Comparison of ENCODE assay signal across 1 cellular context in genomic region chr4:40627540-40627939, GRCh38.
TF ChIP-seq lines count a peak whose summit lies in the region.

No MANE protein-coding gene starts in this region.

TF ChIP-seq in GM12878, 131 proteins besides CTCF, POLR2A, EP300 and RAD21 (continued from another document):
- TF ChIP-seq ZNF592 (IDR thresholded peaks at IDR 0.05) = 0 out of 2 replicates have a peak, but pooled peaks have one; percentile 13
- TF ChIP-seq MXI1 (IDR thresholded peaks at IDR 0.05; ENCODE audit: low read depth, low read length) = peak; percentile 79; the same call in 1 of the 2 replicates
- TF ChIP-seq POLR2AphosphoS5 (IDR thresholded peaks at IDR 0.05; ENCODE audit: low read length) = no peak
- no peak for TF ChIP-seq NFIC (IDR thresholded peaks at IDR 0.05; ENCODE audit: low read depth, low read length)
- TF ChIP-seq USF2 (IDR thresholded peaks at IDR 0.05; ENCODE audit: borderline replicate concordance, low read depth, low read length) = no peak; the same call in 1 of the 2 replicates
- TF ChIP-seq, protein P1, sequence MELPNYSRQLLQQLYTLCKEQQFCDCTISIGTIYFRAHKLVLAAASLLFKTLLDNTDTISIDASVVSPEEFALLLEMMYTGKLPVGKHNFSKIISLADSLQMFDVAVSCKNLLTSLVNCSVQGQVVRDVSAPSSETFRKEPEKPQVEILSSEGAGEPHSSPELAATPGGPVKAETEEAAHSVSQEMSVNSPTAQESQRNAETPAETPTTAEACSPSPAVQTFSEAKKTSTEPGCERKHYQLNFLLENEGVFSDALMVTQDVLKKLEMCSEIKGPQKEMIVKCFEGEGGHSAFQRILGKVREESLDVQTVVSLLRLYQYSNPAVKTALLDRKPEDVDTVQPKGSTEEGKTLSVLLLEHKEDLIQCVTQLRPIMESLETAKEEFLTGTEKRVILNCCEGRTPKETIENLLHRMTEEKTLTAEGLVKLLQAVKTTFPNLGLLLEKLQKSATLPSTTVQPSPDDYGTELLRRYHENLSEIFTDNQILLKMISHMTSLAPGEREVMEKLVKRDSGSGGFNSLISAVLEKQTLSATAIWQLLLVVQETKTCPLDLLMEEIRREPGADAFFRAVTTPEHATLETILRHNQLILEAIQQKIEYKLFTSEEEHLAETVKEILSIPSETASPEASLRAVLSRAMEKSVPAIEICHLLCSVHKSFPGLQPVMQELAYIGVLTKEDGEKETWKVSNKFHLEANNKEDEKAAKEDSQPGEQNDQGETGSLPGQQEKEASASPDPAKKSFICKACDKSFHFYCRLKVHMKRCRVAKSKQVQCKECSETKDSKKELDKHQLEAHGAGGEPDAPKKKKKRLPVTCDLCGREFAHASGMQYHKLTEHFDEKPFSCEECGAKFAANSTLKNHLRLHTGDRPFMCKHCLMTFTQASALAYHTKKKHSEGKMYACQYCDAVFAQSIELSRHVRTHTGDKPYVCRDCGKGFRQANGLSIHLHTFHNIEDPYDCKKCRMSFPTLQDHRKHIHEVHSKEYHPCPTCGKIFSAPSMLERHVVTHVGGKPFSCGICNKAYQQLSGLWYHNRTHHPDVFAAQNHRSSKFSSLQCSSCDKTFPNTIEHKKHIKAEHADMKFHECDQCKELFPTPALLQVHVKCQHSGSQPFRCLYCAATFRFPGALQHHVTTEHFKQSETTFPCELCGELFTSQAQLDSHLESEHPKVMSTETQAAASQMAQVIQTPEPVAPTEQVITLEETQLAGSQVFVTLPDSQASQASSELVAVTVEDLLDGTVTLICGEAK (IDR thresholded peaks at IDR 0.05; ENCODE audit: borderline replicate concordance) = no peak
- TF ChIP-seq, protein P2, sequence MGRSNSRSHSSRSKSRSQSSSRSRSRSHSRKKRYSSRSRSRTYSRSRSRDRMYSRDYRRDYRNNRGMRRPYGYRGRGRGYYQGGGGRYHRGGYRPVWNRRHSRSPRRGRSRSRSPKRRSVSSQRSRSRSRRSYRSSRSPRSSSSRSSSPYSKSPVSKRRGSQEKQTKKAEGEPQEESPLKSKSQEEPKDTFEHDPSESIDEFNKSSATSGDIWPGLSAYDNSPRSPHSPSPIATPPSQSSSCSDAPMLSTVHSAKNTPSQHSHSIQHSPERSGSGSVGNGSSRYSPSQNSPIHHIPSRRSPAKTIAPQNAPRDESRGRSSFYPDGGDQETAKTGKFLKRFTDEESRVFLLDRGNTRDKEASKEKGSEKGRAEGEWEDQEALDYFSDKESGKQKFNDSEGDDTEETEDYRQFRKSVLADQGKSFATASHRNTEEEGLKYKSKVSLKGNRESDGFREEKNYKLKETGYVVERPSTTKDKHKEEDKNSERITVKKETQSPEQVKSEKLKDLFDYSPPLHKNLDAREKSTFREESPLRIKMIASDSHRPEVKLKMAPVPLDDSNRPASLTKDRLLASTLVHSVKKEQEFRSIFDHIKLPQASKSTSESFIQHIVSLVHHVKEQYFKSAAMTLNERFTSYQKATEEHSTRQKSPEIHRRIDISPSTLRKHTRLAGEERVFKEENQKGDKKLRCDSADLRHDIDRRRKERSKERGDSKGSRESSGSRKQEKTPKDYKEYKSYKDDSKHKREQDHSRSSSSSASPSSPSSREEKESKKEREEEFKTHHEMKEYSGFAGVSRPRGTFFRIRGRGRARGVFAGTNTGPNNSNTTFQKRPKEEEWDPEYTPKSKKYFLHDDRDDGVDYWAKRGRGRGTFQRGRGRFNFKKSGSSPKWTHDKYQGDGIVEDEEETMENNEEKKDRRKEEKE (IDR thresholded peaks at IDR 0.05) = 0 out of 2 replicates have a peak, but pooled peaks have one; percentile 9
- TF ChIP-seq SPI1 (IDR thresholded peaks at IDR 0.05; ENCODE audit: borderline replicate concordance, insufficient read depth, low read depth, low read length) = no peak
- TF ChIP-seq SIN3A (IDR thresholded peaks at IDR 0.05; ENCODE audit: low read depth, low read length) = no peak
- TF ChIP-seq RAD51 (IDR thresholded peaks at IDR 0.05) = peak; percentile 72
